In the genomic region with DNA sequence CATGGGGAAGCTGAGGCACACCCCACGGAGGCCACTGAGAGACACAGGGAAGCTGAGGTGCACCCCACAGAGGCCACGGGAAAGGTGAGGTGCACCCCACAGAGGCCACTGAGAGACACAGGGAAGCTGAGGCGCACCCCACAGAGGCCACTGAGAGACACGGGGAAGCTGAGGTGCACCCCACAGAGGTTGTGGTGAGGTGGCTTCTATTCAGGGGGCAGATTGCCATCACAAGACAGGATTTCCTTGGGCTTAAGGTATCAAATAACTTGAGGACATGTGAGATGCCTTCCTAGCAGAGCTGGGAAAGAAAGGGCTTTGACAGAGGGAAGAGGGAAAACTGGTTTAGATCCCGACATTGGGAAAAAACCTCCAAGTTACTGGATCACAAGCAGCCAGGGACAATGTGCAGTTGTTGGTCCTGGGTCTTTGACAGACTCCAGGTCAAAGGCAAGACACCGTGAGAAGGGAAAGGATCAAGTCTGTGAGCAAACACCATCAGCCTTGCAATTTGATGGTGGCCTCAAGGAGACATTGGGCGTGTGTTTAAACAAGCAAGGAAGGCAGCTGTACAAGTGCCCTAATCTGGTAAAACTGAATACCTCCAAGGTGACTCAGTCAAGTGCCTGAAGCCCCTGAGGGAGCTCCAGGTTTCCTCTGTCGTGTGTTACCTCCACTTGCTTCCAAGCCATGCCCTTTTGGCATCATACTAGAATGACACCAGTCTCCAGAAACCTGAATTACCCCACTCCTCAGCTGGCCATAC, we compare ENCODE assay signal across 11 cellular contexts.
A peak's percentile ranks its signal among the peaks of the same experiment; 100 is the strongest.
DNase-seq lines count a peak whose midpoint lies in the region; ATAC-seq and TF ChIP-seq lines count a peak whose summit lies in the region.
"Had no signal": no experiment of that assay in that cellular context is flagged by ENCODE, and none has a peak within 500 bp of the region (broad histone marks: within the 10 kb centered on the region; RNA-seq: fewer than 3 reads in every experiment).

No MANE protein-coding gene starts in this region.

- 46 to 57% methylated on average over 7 to 8 of the region's 8 CpGs for WGBS in esophagus squamous epithelium, 2 donors

- DNase-seq in Daoy (ENCODE audit: low read depth), result peak; percentile 88
- DNase-seq in Panc1 (ENCODE audit: low read depth, low spot score), result no peak
- no peak for DNase-seq in esophagus squamous epithelium (lab: John Stamatoyannopoulos, UW)
- DNase-seq in gastrocnemius medialis, result no peak
- DNase-seq in NCI-H774 (lab: John Stamatoyannopoulos, UW), result no peak
- no peak for DNase-seq in hippocampal formation (lab: John Stamatoyannopoulos, UW)
- DNase-seq: activated naive CD8-positive, alpha-beta T cell treated with anti-CD3 and anti-CD28 coated beads, Interleukin-2, amount 10 ng/mL, durations not matched to agents 7 days and 5 days; SHP77 had no signal

- intact Hi-C loops in Panc1 (cut with micrococcal nuclease; ENCODE audit: unreplicated experiment) (no loop called here), esophagus squamous epithelium (cut with DNase I) (no loop called here), gastrocnemius medialis (cut with DNase I; ENCODE audit: low total_unique reads) (no loop called here)

- peaks cover 6% of the 10 kb centered on the region for H3K4me1 ChIP-seq in Panc1 (ENCODE audit: control insufficient read depth, insufficient read depth, low read length)
- H3K4me1 ChIP-seq in esophagus squamous epithelium, result peaks cover 12 to 61% (median 28%) of the 10 kb centered on the region in 3 donors
- peaks cover 13 to 16% of the 10 kb centered on the region in 2 donors for H3K4me1 ChIP-seq in gastrocnemius medialis

- H3K27ac ChIP-seq in Panc1 (ENCODE audit: low read length), result no peak overlapping the region
- H3K27ac ChIP-seq in esophagus squamous epithelium, result peak overlapping the region; percentile 44 to 78 (median 62)
- peak overlapping the region; percentile 1 to 61 (median 48) for H3K27ac ChIP-seq in gastrocnemius medialis

- CTCF ChIA-PET in Panc1 (lab: Charles Lee), result interaction anchor here (0.6 kb wide), 1 partner anchor 83 kb away, joined by 4 read pairs; no protein-coding TSS in a partner anchor

- H3K36me3 ChIP-seq in Panc1 (ENCODE audit: control insufficient read depth, insufficient read depth, low read length) (no peaks in the 10 kb centered on the region), esophagus squamous epithelium (peaks cover 0 to 22% (median 0%) of the 10 kb centered on the region in 3 donors), gastrocnemius medialis (peaks cover 0 to 7% of the 10 kb centered on the region in 2 donors)

- TF ChIP-seq POLR2A in esophagus squamous epithelium (IDR thresholded peaks at IDR 0.05) (no peak), gastrocnemius medialis (IDR thresholded peaks at IDR 0.05) (no peak)

- no peak for TF ChIP-seq CTCF in Panc1 (IDR thresholded peaks at IDR 0.05)
- TF ChIP-seq CTCF in esophagus squamous epithelium (IDR thresholded peaks at IDR 0.05), result no peak
- TF ChIP-seq CTCF in gastrocnemius medialis (IDR thresholded peaks at IDR 0.05 in 4 of 5, conservative IDR thresholded peaks at IDR 0.05 in 1 of 5), result no peak

- H3K4me3 ChIP-seq in Panc1 (ENCODE audit: low read depth in 2 of 2, low read length in 2 of 2) (no peak overlapping the region), esophagus squamous epithelium (no peak overlapping the region), gastrocnemius medialis (no peak overlapping the region)
- H3K4me3 ChIP-seq: skin epidermis had no signal

- in situ Hi-C loops in Panc1 (cut with HindIII; ENCODE audit: low pct_unique_long_range_greater_than_20kb, low sequenced_read_pairs), result no loop called here
- in situ Hi-C loops in gastrocnemius medialis (cut with MboI; ENCODE audit: low sequenced_read_pairs in 4 of 4), result no loop called here

- no TSS peak for BruUV-seq in Panc1 (replicated peaks; lab: Mats Ljungman, UMichigan)

- ATAC-seq in Panc1, result peak; percentile 81
- no peak for ATAC-seq in gastrocnemius medialis
- ATAC-seq in activated CD4-positive, CD25-positive, alpha-beta regulatory T cell treated with anti-CD3 and anti-CD28 coated beads, Interleukin-2, amount 50 U/mL, for 24 hours, result no peak
- ATAC-seq in GM21737 (IDR thresholded peaks at IDR 0.05; ENCODE audit: unreplicated experiment), result no peak

- POLR2A ChIA-PET in Panc1 (lab: Charles Lee), result no interaction called here

- H3K27me3 ChIP-seq in Panc1 (ENCODE audit: control insufficient read depth, insufficient read depth, low read length) (no peaks in the 10 kb centered on the region), esophagus squamous epithelium (no peaks in the 10 kb centered on the region), gastrocnemius medialis (no peaks in the 10 kb centered on the region)

- H3K9me3 ChIP-seq in Panc1 (ENCODE audit: control insufficient read depth, insufficient read depth, low read depth, low read length), result no peaks in the 10 kb centered on the region
- H3K9me3 ChIP-seq in esophagus squamous epithelium, result no peaks in the 10 kb centered on the region
- no peaks in the 10 kb centered on the region for H3K9me3 ChIP-seq in gastrocnemius medialis
